1 cellular context compared by ENCODE assay signal in the genomic region with DNA sequence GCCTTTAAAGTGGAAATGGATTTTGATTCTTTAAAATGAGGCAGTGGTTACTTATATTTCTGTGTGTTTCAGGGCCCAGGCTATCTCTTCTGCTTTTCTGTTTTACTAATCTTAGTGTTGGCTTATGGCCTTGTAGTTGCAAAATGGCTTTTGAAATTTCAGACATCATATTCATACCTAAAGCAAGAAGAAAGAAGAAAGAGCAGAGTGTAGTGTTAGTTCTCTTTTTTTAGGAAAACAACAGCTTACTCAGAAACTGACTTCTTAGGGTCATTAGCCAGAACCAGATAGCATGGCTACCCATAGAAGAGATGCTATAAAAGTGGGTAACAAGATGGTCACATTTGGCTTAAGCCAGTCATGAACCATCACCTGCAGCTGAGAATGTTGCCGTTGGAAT.
TF ChIP-seq lines count a peak whose summit lies in the region.

No MANE protein-coding gene starts in this region.

TF ChIP-seq in HepG2, 621 proteins besides CTCF, POLR2A, EP300 and RAD21:
- no peak for TF ChIP-seq PCBP1 (IDR thresholded peaks at IDR 0.05; ENCODE audit: borderline replicate concordance, low read depth, low read length)
- TF ChIP-seq ZNF703 (CRISPR knock-in tag; IDR thresholded peaks at IDR 0.05; ENCODE audit: borderline replicate concordance), result no peak
